In the genomic region with DNA sequence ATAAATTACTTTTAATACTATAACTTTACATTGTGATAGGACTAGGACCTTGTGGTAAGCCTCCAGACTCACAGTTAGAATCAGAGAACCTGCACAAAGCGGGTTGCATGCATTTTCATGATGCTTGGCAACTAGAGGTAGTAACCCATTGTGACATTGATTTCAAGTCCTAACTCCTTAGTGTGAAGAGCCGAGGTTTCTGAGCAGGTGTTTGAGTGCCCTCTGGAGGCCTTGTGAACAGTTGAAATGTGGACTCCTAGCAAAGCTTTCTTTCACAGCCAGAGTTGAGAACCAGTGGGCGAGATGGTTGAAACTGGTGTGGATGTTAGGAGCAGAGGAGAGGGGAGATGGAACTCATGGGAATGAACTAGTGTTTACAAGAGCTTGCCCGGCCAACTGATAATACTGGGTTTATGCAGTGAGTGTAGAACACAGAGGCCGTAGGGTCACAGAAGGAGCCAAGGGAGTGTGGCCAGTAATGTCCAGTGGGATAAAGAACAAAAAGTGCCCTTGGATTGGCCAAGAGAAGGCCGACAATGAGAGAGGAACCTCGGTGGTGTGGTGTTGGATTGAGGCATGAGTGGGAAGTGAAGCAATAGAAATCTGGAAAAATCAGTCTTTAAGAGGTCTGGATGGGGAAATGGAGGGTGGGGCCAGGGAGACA, we compare ENCODE assay signal across 8 cellular contexts. TPM values are rescaled to one million over a fixed set of nuclear protein-coding genes. Genes with fewer than 3 reads are reported as not detected.
DNase-seq lines count a peak whose midpoint lies in the region; ATAC-seq and TF ChIP-seq lines count a peak whose summit lies in the region.

No MANE protein-coding gene starts in this region.

- H3K4me1 Mint-ChIP-seq in effector memory CD8-positive, alpha-beta T cell (ENCODE audit: low read depth in 2 of 2), result peaks cover 12 to 31% of the 10 kb centered on the region in 2 donors
- peaks cover 47% of the 10 kb centered on the region for H3K4me1 Mint-ChIP-seq in type B pancreatic cell (ENCODE audit: unreplicated experiment)

- peak overlapping the region in 1 of 2 donors; percentile 60 for H3K27ac Mint-ChIP-seq in effector memory CD8-positive, alpha-beta T cell
- H3K27ac Mint-ChIP-seq in type B pancreatic cell, result peak overlapping the region; percentile 31

- TF ChIP-seq CTCF in AG10803 (conservative IDR thresholded peaks at IDR 0.05; ENCODE audit: low read length) (peak; percentile 82), type B pancreatic cell (conservative IDR thresholded peaks at IDR 0.05) (peak; percentile 74)

- no peak overlapping the region for H3K4me3 ChIP-seq in AG10803 (ENCODE audit: low read length)

- H3K4me3 Mint-ChIP-seq in effector memory CD8-positive, alpha-beta T cell, result peak overlapping the region in 1 of 2 donors; percentile 1
- H3K4me3 Mint-ChIP-seq in type B pancreatic cell, result no peak overlapping the region

- DNase-seq in AG10803 (ENCODE audit: low read depth), result peak; percentile 76
- DNase-seq in NCI-H510A (lab: John Stamatoyannopoulos, UW), result peak; percentile 35
- peak; percentile 43 for DNase-seq in activated CD4-positive, alpha-beta T cell treated with anti-CD3 and anti-CD28 coated beads for 48 hours
- peak; percentile 21 to 47 (median 26) for DNase-seq in effector memory CD8-positive, alpha-beta T cell
- peak; percentile 78 for DNase-seq in midbrain (lab: John Stamatoyannopoulos, UW)
- no peak for DNase-seq in type B pancreatic cell (ENCODE audit: extremely low spot score, unreplicated experiment)

- no peaks in the 10 kb centered on the region for H3K27me3 Mint-ChIP-seq in effector memory CD8-positive, alpha-beta T cell
- no peaks in the 10 kb centered on the region for H3K27me3 Mint-ChIP-seq in type B pancreatic cell

- peak; percentile 75 for ATAC-seq in GM18868 (IDR thresholded peaks at IDR 0.05; ENCODE audit: unreplicated experiment)
- peak; percentile 74 for ATAC-seq in effector memory CD8-positive, alpha-beta T cell (replicated peaks)
- no peak for ATAC-seq in HG03139 (IDR thresholded peaks at IDR 0.05; ENCODE audit: unreplicated experiment)

- peaks cover 17% of the 10 kb centered on the region for H3K36me3 Mint-ChIP-seq in effector memory CD8-positive, alpha-beta T cell (ENCODE audit: insufficient read depth)
- H3K36me3 Mint-ChIP-seq in type B pancreatic cell, result peaks cover 21% of the 10 kb centered on the region

- no peaks in the 10 kb centered on the region for H3K9me3 Mint-ChIP-seq in effector memory CD8-positive, alpha-beta T cell
- H3K9me3 Mint-ChIP-seq in type B pancreatic cell, result no peaks in the 10 kb centered on the region

RNA-seq across cellular contexts. Expression of a gene that starts 10.9 kb away (rescaled TPM):
- 140 and 149 TPM in 2 replicates for total RNA-seq in type B pancreatic cell (ENCODE audit: low replicate concordance)

RNA-seq across cellular contexts. Expression of a gene that starts 11.3 kb away (rescaled TPM):
- total RNA-seq in type B pancreatic cell (ENCODE audit: low replicate concordance), result 22.4 and 22.9 TPM in 2 replicates
